1 cellular context compared by ENCODE assay signal in genomic region chr2:223545830-223546229, GRCh38.
TF ChIP-seq lines count a peak whose summit lies in the region.

No MANE protein-coding gene starts in this region.

TF ChIP-seq in A549, 52 proteins besides CTCF, POLR2A, EP300 and RAD21 (continued from another document):
- TF ChIP-seq ELK1 (IDR thresholded peaks at IDR 0.05; ENCODE audit: low read depth, low read length): no peak
- TF ChIP-seq NFE2L2 (conservative IDR thresholded peaks at IDR 0.05; ENCODE audit: low read length): no peak
- no peak for TF ChIP-seq HOXB5 (CRISPR knock-in tag; IDR thresholded peaks at IDR 0.05)
